1 cellular context compared by ENCODE assay signal in the genomic region with DNA sequence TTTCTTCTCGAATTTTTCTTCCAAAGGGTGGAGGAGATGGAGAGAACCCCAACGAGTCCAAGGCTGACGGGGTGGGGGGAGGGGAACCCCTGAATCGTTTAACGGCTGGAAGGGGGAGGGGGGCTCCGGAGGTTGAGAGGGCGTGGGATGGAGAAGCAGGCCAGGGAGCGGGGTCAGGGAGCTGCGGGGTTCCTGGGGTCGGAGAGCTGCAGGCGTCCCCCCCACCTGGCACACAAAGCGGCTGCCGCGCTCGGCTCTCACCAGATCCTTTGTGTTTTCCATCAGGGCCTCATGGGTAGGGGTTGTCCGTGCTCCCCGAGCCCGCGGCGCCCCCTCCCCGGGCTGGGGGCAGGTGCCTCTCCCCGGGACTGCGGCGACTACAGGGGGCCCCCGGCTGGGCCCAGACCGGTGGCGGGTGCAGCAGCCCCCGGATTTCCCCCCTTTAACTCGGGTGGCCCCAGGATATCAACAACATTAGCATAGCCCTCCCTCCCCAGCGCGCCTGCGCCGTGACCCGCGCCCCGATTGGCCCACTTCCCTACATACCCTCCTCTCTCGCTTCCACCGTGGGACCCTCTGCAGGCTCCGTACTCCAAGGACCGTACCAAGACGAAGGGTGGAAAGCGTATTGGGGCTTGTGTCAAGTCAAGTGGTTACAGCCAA.
A peak's percentile ranks its signal among the peaks of the same experiment; 100 is the strongest.
TF ChIP-seq lines count a peak whose summit lies in the region.

A gene (minus strand): TSS at position 476 of the 663 bp plus-strand sequence. CDS start 34,888 bp downstream, outside the sequence.

TF ChIP-seq in K562, 482 proteins besides CTCF, POLR2A, EP300 and RAD21 (continued from another document and continues in another):
- TF ChIP-seq DNMT1 (IDR thresholded peaks at IDR 0.05) (0 out of 2 replicates have a peak, but pooled peaks have one; percentile 65), ZBTB7A (IDR thresholded peaks at IDR 0.05; ENCODE audit: borderline replicate concordance, control insufficient read depth, low read depth, low read length) (peak; percentile 90), TOE1 (IDR thresholded peaks at IDR 0.05; ENCODE audit: borderline replicate concordance) (no peak), TOE1 (CRISPR knock-in tag; IDR thresholded peaks at IDR 0.05; ENCODE audit: borderline replicate concordance, low read depth) (no peak), SIN3B (IDR thresholded peaks at IDR 0.05; ENCODE audit: low read depth) (peak; percentile 43), KLF16 (IDR thresholded peaks at IDR 0.05) (peak; percentile 84; the same call in 1 of the 2 replicates), MTA3 (IDR thresholded peaks at IDR 0.05; ENCODE audit: borderline replicate concordance) (peak; percentile 97; the same call in 1 of the 2 replicates), FOXK1 (CRISPR knock-in tag; IDR thresholded peaks at IDR 0.05; ENCODE audit: borderline replicate concordance) (peak; percentile 89; the same call in 1 of the 2 replicates), PYGO2 (tag; IDR thresholded peaks at IDR 0.05) (no peak), HCFC1 (IDR thresholded peaks at IDR 0.05; ENCODE audit: low read depth, low read length) (peak; percentile 55), ZC3H11A (IDR thresholded peaks at IDR 0.05; ENCODE audit: low read depth, low read length) (no peak), HDAC1 (IDR thresholded peaks at IDR 0.05) (peak in 1 of 2 experiments; percentile 42; a peak in 1 of 4 replicates), TAF1 (IDR thresholded peaks at IDR 0.05; ENCODE audit: control insufficient read depth, extremely low read depth, insufficient read depth, low read length, severe bottlenecking) (peak; percentile 31), SAP30 (IDR thresholded peaks at IDR 0.05; ENCODE audit: borderline replicate concordance, insufficient read depth, low read depth, low read length, poor library complexity, severe bottlenecking) (peak; percentile 17), MAFF (IDR thresholded peaks at IDR 0.05; ENCODE audit: low read length) (no peak), PRMT5 (CRISPR knock-in tag; IDR thresholded peaks at IDR 0.05) (no peak), SREBF2 (CRISPR knock-in tag; IDR thresholded peaks at IDR 0.05) (no peak), C11orf30 (IDR thresholded peaks at IDR 0.05; ENCODE audit: low read depth) (peak; percentile 73; the same call in 1 of the 2 replicates), RBM17 (IDR thresholded peaks at IDR 0.05; ENCODE audit: borderline replicate concordance, low read depth, low read length) (no peak), ELF4 (CRISPR knock-in tag; IDR thresholded peaks at IDR 0.05) (peak; percentile 9; the same call in 1 of the 2 replicates), ZNF766 (CRISPR knock-in tag; conservative IDR thresholded peaks at IDR 0.05) (0 out of 2 replicates have a peak, but pooled peaks have one; percentile 5), ILK (tag; IDR thresholded peaks at IDR 0.05; ENCODE audit: borderline replicate concordance, low read depth) (no peak), HDAC2 (IDR thresholded peaks at IDR 0.05) (0 out of 2 replicates have a peak, but pooled peaks have one; percentile 13), MTA2 (IDR thresholded peaks at IDR 0.05; ENCODE audit: low read depth) (no peak), ESRRA (IDR thresholded peaks at IDR 0.05; ENCODE audit: borderline replicate concordance, low read depth) (0 out of 2 replicates have a peak, but pooled peaks have one; percentile 23), ZNF217 (CRISPR knock-in tag; IDR thresholded peaks at IDR 0.05) (no peak), PRPF4 (IDR thresholded peaks at IDR 0.05; ENCODE audit: insufficient read depth, low read depth, low read length, poor library complexity, severe bottlenecking) (no peak), FOXA1 (IDR thresholded peaks at IDR 0.05; ENCODE audit: borderline replicate concordance) (no peak), TEAD1 (CRISPR knock-in tag; IDR thresholded peaks at IDR 0.05) (peak in 1 of 2 experiments; percentile 50; a peak in 1 of 4 replicates), NR2C2 (CRISPR knock-in tag; IDR thresholded peaks at IDR 0.05) (peak; percentile 25; the same call in 1 of the 2 replicates), NR2C2 (tag; IDR thresholded peaks at IDR 0.05) (peak; percentile 96), PHF8 (IDR thresholded peaks at IDR 0.05; ENCODE audit: borderline replicate concordance, low read length) (peak; percentile 31; the same call in 1 of the 2 replicates), SOX6 (IDR thresholded peaks at IDR 0.05) (0 out of 2 replicates have a peak, but pooled peaks have one; percentile 46), ZNF586 (CRISPR knock-in tag; conservative IDR thresholded peaks at IDR 0.05) (no peak), SPI1 (IDR thresholded peaks at IDR 0.05; ENCODE audit: borderline replicate concordance, low read depth, low read length) (peak; percentile 76), TARDBP (IDR thresholded peaks at IDR 0.05) (0 out of 2 replicates have a peak, but pooled peaks have one; percentile 41), CBX8 (IDR thresholded peaks at IDR 0.05; ENCODE audit: borderline replicate concordance, extremely low read depth, low read depth, low read length, poor library complexity, severe bottlenecking) (no peak)
- TF ChIP-seq, protein P1, sequence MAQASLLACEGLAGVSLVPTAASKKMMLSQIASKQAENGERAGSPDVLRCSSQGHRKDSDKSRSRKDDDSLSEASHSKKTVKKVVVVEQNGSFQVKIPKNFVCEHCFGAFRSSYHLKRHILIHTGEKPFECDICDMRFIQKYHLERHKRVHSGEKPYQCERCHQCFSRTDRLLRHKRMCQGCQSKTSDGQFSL (CRISPR knock-in tag; IDR thresholded peaks at IDR 0.05), result peak; percentile 56; the same call in 1 of the 2 replicates
- TF ChIP-seq, protein P1 (tag; IDR thresholded peaks at IDR 0.05), result no peak
- TF ChIP-seq, protein P2, sequence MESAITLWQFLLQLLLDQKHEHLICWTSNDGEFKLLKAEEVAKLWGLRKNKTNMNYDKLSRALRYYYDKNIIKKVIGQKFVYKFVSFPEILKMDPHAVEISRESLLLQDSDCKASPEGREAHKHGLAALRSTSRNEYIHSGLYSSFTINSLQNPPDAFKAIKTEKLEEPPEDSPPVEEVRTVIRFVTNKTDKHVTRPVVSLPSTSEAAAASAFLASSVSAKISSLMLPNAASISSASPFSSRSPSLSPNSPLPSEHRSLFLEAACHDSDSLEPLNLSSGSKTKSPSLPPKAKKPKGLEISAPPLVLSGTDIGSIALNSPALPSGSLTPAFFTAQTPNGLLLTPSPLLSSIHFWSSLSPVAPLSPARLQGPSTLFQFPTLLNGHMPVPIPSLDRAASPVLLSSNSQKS (CRISPR knock-in tag; IDR thresholded peaks at IDR 0.05), result no peak
- TF ChIP-seq, protein P3, sequence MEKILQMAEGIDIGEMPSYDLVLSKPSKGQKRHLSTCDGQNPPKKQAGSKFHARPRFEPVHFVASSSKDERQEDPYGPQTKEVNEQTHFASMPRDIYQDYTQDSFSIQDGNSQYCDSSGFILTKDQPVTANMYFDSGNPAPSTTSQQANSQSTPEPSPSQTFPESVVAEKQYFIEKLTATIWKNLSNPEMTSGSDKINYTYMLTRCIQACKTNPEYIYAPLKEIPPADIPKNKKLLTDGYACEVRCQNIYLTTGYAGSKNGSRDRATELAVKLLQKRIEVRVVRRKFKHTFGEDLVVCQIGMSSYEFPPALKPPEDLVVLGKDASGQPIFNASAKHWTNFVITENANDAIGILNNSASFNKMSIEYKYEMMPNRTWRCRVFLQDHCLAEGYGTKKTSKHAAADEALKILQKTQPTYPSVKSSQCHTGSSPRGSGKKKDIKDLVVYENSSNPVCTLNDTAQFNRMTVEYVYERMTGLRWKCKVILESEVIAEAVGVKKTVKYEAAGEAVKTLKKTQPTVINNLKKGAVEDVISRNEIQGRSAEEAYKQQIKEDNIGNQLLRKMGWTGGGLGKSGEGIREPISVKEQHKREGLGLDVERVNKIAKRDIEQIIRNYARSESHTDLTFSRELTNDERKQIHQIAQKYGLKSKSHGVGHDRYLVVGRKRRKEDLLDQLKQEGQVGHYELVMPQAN (IDR thresholded peaks at IDR 0.05; ENCODE audit: borderline replicate concordance), result peak; percentile 20
- TF ChIP-seq, protein P4, sequence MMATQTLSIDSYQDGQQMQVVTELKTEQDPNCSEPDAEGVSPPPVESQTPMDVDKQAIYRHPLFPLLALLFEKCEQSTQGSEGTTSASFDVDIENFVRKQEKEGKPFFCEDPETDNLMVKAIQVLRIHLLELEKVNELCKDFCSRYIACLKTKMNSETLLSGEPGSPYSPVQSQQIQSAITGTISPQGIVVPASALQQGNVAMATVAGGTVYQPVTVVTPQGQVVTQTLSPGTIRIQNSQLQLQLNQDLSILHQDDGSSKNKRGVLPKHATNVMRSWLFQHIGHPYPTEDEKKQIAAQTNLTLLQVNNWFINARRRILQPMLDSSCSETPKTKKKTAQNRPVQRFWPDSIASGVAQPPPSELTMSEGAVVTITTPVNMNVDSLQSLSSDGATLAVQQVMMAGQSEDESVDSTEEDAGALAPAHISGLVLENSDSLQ (IDR thresholded peaks at IDR 0.05), result no peak
- TF ChIP-seq, protein P5, sequence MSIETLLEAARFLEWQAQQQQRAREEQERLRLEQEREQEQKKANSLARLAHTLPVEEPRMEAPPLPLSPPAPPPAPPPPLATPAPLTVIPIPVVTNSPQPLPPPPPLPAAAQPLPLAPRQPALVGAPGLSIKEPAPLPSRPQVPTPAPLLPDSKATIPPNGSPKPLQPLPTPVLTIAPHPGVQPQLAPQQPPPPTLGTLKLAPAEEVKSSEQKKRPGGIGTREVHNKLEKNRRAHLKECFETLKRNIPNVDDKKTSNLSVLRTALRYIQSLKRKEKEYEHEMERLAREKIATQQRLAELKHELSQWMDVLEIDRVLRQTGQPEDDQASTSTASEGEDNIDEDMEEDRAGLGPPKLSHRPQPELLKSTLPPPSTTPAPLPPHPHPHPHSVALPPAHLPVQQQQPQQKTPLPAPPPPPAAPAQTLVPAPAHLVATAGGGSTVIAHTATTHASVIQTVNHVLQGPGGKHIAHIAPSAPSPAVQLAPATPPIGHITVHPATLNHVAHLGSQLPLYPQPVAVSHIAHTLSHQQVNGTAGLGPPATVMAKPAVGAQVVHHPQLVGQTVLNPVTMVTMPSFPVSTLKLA (conservative IDR thresholded peaks at IDR 0.05), result peak in 1 of 2 experiments; percentile 77; a peak in 2 of 4 replicates
- TF ChIP-seq, protein P6, sequence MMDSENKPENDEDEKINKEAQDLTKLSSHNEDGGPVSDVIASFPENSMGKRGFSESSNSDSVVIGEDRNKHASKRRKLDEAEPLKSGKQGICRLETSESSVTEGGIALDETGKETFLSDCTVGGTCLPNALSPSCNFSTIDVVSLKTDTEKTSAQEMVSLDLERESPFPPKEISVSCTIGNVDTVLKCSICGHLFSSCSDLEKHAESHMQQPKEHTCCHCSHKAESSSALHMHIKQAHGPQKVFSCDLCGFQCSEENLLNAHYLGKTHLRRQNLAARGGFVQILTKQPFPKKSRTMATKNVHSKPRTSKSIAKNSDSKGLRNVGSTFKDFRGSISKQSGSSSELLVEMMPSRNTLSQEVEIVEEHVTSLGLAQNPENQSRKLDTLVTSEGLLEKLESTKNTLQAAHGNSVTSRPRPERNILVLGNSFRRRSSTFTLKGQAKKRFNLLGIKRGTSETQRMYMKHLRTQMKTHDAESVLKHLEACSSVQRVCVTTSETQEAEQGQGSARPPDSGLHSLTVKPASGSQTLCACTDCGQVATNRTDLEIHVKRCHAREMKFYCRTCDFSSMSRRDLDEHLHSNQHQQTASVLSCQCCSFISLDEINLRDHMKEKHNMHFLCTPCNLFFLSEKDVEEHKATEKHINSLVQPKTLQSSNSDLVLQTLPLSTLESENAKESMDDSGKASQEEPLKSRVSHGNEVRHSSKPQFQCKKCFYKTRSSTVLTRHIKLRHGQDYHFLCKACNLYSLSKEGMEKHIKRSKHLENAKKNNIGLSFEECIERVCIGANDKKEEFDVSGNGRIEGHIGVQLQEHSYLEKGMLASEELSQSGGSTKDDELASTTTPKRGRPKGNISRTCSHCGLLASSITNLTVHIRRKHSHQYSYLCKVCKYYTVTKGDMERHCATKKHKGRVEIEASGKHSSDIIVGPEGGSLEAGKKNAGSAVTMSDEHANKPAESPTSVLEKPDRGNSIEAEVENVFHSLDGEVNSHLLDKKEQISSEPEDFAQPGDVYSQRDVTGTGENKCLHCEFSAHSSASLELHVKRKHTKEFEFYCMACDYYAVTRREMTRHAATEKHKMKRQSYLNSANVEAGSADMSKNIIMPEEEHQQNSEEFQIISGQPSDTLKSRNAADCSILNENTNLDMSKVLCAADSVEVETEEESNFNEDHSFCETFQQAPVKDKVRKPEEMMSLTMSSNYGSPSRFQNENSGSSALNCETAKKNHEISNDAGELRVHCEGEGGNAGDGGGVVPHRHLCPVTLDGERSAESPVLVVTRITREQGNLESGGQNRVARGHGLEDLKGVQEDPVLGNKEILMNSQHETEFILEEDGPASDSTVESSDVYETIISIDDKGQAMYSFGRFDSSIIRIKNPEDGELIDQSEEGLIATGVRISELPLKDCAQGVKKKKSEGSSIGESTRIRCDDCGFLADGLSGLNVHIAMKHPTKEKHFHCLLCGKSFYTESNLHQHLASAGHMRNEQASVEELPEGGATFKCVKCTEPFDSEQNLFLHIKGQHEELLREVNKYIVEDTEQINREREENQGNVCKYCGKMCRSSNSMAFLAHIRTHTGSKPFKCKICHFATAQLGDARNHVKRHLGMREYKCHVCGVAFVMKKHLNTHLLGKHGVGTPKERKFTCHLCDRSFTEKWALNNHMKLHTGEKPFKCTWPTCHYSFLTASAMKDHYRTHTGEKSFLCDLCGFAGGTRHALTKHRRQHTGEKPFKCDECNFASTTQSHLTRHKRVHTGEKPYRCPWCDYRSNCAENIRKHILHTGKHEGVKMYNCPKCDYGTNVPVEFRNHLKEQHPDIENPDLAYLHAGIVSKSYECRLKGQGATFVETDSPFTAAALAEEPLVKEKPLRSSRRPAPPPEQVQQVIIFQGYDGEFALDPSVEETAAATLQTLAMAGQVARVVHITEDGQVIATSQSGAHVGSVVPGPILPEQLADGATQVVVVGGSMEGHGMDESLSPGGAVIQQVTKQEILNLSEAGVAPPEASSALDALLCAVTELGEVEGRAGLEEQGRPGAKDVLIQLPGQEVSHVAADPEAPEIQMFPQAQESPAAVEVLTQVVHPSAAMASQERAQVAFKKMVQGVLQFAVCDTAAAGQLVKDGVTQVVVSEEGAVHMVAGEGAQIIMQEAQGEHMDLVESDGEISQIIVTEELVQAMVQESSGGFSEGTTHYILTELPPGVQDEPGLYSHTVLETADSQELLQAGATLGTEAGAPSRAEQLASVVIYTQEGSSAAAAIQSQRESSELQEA (IDR thresholded peaks at IDR 0.05; ENCODE audit: low read depth), result peak; percentile 97
- TF ChIP-seq, protein P7, sequence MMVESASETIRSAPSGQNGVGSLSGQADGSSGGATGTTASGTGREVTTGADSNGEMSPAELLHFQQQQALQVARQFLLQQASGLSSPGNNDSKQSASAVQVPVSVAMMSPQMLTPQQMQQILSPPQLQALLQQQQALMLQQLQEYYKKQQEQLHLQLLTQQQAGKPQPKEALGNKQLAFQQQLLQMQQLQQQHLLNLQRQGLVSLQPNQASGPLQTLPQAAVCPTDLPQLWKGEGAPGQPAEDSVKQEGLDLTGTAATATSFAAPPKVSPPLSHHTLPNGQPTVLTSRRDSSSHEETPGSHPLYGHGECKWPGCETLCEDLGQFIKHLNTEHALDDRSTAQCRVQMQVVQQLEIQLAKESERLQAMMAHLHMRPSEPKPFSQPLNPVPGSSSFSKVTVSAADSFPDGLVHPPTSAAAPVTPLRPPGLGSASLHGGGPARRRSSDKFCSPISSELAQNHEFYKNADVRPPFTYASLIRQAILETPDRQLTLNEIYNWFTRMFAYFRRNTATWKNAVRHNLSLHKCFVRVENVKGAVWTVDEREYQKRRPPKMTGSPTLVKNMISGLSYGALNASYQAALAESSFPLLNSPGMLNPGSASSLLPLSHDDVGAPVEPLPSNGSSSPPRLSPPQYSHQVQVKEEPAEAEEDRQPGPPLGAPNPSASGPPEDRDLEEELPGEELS (CRISPR knock-in tag; IDR thresholded peaks at IDR 0.05; ENCODE audit: borderline replicate concordance), result 0 out of 2 replicates have a peak, but pooled peaks have one; percentile 41
